Comparison of ENCODE assay signal across 6 cellular contexts in genomic region chr22:12388824-12389800, GRCh38.
DNase-seq lines count a peak whose midpoint lies in the region; ATAC-seq and TF ChIP-seq lines count a peak whose summit lies in the region.
"Not testable (repeated sequence)": the region's sequence is repeated elsewhere in the genome, so short reads cannot be mapped to it uniquely, and the experiment has no call there.

No MANE protein-coding gene starts in this region.

- H3K4me3 Mint-ChIP-seq in endodermal cell: not testable (repeated sequence)

- not testable (repeated sequence) for H3K4me1 Mint-ChIP-seq in endodermal cell

- intact Hi-C loops in left ventricle myocardium inferior (cut with micrococcal nuclease); right lobe of liver (cut with DNase I); ovary (cut with DNase I); spleen (cut with DNase I; ENCODE audit: low total_unique reads): not testable (repeated sequence)

- WGBS in endodermal cell (ENCODE audit: insufficient coverage in 1 of 2, insufficient read length in 1 of 2), 2 experiments: 71 to 76% methylated on average over 11 to 15 of the region's 15 CpGs
- WGBS in right lobe of liver (ENCODE audit: insufficient coverage, low coverage, low lambda C conversion rate, missing lambda C conversion rate): 52% methylated on average over 13 of the region's 15 CpGs
- 57 to 68% (median 63%) methylated on average over 15 of the region's 15 CpGs for WGBS in ovary, 3 donors
- 63 to 72% (median 70%) methylated on average over 15 of the region's 15 CpGs for WGBS in spleen, 5 donors

- not testable (repeated sequence) for H3K27ac ChIP-seq in endodermal cell (ENCODE audit: low read depth, low read length); left ventricle myocardium inferior (replicated peaks); right lobe of liver; ovary; spleen

- H3K4me1 ChIP-seq in endodermal cell (ENCODE audit: control insufficient read depth, insufficient read depth, low read length); left ventricle myocardium inferior; right lobe of liver; ovary (ENCODE audit: insufficient read depth); spleen: not testable (repeated sequence)

- not testable (repeated sequence) for TF ChIP-seq POLR2A in right lobe of liver (IDR thresholded peaks at IDR 0.05); ovary (IDR thresholded peaks at IDR 0.05); spleen (IDR thresholded peaks at IDR 0.05)

- not testable (repeated sequence) for H3K9ac ChIP-seq in endodermal cell (ENCODE audit: extremely low read depth, low read length, poor library complexity, severe bottlenecking)

- not testable (repeated sequence) for TF ChIP-seq CTCF in endodermal cell (conservative IDR thresholded peaks at IDR 0.05); left ventricle myocardium inferior (IDR thresholded peaks at IDR 0.05; ENCODE audit: borderline replicate concordance); right lobe of liver (IDR thresholded peaks at IDR 0.05); ovary (IDR thresholded peaks at IDR 0.05); spleen (IDR thresholded peaks at IDR 0.05 in 8 of 11, conservative IDR thresholded peaks at IDR 0.05 in 3 of 11)

- peak; percentile 47 for DNase-seq in activated CD8-positive, alpha-beta memory T cell treated with anti-CD3 and anti-CD28 coated beads for 24 hours
- DNase-seq in endodermal cell (peak; percentile 26), left ventricle myocardium inferior (peak; percentile 8), right lobe of liver (peak; percentile 13 to 37 (median 32)), ovary (peak in 3 of 5 donors; percentile 4 to 16 (median 13)), spleen (peak; percentile 53)

- not testable (repeated sequence) for H3K36me3 Mint-ChIP-seq in endodermal cell (ENCODE audit: low read depth)

- H3K9me3 Mint-ChIP-seq in endodermal cell: peaks cover 94% of the 10 kb centered on the region

- ATAC-seq in right lobe of liver: not testable (repeated sequence)

- H3K9me3 ChIP-seq in endodermal cell (ENCODE audit: control insufficient read depth, low read length): peaks cover 44% of the 10 kb centered on the region
- H3K9me3 ChIP-seq in left ventricle myocardium inferior (replicated peaks): peaks cover 81% of the 10 kb centered on the region
- H3K9me3 ChIP-seq in right lobe of liver, ovary: not testable (repeated sequence)
- H3K9me3 ChIP-seq in spleen: peaks cover 0 to 89% (median 74%) of the 10 kb centered on the region in 8 donors

- not testable (repeated sequence) for H3K27me3 ChIP-seq in endodermal cell (ENCODE audit: control insufficient read depth, insufficient read depth, low read length, poor library complexity, severe bottlenecking); left ventricle myocardium inferior (ENCODE audit: low read depth); right lobe of liver; ovary; spleen (replicated peaks in 1 of 7)

- not testable (repeated sequence) for H3K4me3 ChIP-seq in endodermal cell (ENCODE audit: low read length); left ventricle myocardium inferior; right lobe of liver; ovary; spleen

- not testable (repeated sequence) for H3K27me3 Mint-ChIP-seq in endodermal cell (ENCODE audit: insufficient read depth)

- TF ChIP-seq EP300 in ovary (IDR thresholded peaks at IDR 0.05): not testable (repeated sequence)

- not testable (repeated sequence) for H3K36me3 ChIP-seq in endodermal cell (ENCODE audit: control insufficient read depth, insufficient read depth, low read length); left ventricle myocardium inferior; right lobe of liver; ovary; spleen

- not testable (repeated sequence) for H3K27ac Mint-ChIP-seq in endodermal cell
